ENCODE assay signal across 1 cellular context in the genomic region with DNA sequence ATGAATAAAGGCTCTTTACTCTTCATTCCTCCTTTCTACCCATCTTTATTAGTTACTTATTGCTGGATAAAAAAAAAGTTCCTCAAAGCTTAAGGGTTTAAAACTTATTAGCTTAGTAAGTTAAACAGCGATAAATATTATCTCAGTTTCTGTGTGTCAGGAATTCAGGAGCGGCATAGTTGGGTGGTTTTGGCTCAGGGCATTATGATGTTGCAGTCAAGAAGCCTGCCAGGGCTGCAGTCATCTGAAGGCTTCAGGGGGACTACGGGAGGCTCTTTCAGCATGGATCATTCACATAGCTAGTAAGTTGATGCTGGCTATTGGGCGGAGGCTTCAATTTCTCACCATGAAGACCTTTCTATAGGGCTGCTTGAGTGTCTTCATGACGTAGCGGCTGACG.
TF ChIP-seq lines count a peak whose summit lies in the region.

No MANE protein-coding gene starts in this region.

TF ChIP-seq in K562, 482 proteins besides CTCF, POLR2A, EP300 and RAD21:
- no peak for TF ChIP-seq EGR1 (conservative IDR thresholded peaks at IDR 0.05)
- no peak for TF ChIP-seq ZNF263 (CRISPR knock-in tag; IDR thresholded peaks at IDR 0.05; ENCODE audit: borderline replicate concordance)
- no peak for TF ChIP-seq BRCA1 (IDR thresholded peaks at IDR 0.05)
- no peak for TF ChIP-seq BRCA1 (CRISPR knock-in tag; IDR thresholded peaks at IDR 0.05)
- TF ChIP-seq ZBTB8A (IDR thresholded peaks at IDR 0.05; ENCODE audit: partially characterized antibody): no peak
- no peak for TF ChIP-seq SIN3A (IDR thresholded peaks at IDR 0.05; ENCODE audit: borderline replicate concordance in 2 of 2, control insufficient read depth in 1 of 2, low read depth in 2 of 2, low read length in 2 of 2)
- no peak for TF ChIP-seq CREB1 (IDR thresholded peaks at IDR 0.05)
- TF ChIP-seq CREB1 (CRISPR knock-in tag; IDR thresholded peaks at IDR 0.05): no peak
- TF ChIP-seq ZNF282 (CRISPR knock-in tag; IDR thresholded peaks at IDR 0.05): no peak
- no peak for TF ChIP-seq ZNF79 (CRISPR knock-in tag; IDR thresholded peaks at IDR 0.05; ENCODE audit: low read depth)
- TF ChIP-seq EZH2 (IDR thresholded peaks at IDR 0.05; ENCODE audit: borderline replicate concordance, low read depth, low read length): no peak
- TF ChIP-seq NFE2 (IDR thresholded peaks at IDR 0.05; ENCODE audit: low read depth): no peak
- no peak for TF ChIP-seq HNRNPUL1 (IDR thresholded peaks at IDR 0.05; ENCODE audit: low read length)
- TF ChIP-seq PHF20 (IDR thresholded peaks at IDR 0.05; ENCODE audit: partially characterized antibody): no peak
- TF ChIP-seq ZNF212 (CRISPR knock-in tag; IDR thresholded peaks at IDR 0.05): no peak
- TF ChIP-seq ZNF76 (CRISPR knock-in tag; IDR thresholded peaks at IDR 0.05; ENCODE audit: borderline replicate concordance): no peak
- TF ChIP-seq, protein P1, sequence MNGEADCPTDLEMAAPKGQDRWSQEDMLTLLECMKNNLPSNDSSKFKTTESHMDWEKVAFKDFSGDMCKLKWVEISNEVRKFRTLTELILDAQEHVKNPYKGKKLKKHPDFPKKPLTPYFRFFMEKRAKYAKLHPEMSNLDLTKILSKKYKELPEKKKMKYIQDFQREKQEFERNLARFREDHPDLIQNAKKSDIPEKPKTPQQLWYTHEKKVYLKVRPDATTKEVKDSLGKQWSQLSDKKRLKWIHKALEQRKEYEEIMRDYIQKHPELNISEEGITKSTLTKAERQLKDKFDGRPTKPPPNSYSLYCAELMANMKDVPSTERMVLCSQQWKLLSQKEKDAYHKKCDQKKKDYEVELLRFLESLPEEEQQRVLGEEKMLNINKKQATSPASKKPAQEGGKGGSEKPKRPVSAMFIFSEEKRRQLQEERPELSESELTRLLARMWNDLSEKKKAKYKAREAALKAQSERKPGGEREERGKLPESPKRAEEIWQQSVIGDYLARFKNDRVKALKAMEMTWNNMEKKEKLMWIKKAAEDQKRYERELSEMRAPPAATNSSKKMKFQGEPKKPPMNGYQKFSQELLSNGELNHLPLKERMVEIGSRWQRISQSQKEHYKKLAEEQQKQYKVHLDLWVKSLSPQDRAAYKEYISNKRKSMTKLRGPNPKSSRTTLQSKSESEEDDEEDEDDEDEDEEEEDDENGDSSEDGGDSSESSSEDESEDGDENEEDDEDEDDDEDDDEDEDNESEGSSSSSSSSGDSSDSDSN (IDR thresholded peaks at IDR 0.05; ENCODE audit: borderline replicate concordance in 1 of 2, low read depth in 2 of 2, low read length in 2 of 2): no peak
- TF ChIP-seq, protein P2, sequence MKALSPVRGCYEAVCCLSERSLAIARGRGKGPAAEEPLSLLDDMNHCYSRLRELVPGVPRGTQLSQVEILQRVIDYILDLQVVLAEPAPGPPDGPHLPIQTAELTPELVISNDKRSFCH (CRISPR knock-in tag; IDR thresholded peaks at IDR 0.05): no peak
- TF ChIP-seq, protein P2 (tag; IDR thresholded peaks at IDR 0.05): no peak
- no peak for TF ChIP-seq NFYB (IDR thresholded peaks at IDR 0.05; ENCODE audit: extremely low read depth, insufficient read length)
